ENCODE assay signal across 1 cellular context in genomic region chr4:69589884-69590283, GRCh38.
TF ChIP-seq lines count a peak whose summit lies in the region.

No MANE protein-coding gene starts in this region.

TF ChIP-seq in GM23338, 12 proteins besides CTCF, POLR2A, EP300 and RAD21 (continued from another document):
- no peak for TF ChIP-seq ZNF462 (CRISPR knock-in tag; IDR thresholded peaks at IDR 0.05)
- no peak for TF ChIP-seq NANOG (IDR thresholded peaks at IDR 0.05; ENCODE audit: borderline replicate concordance)
- no peak for TF ChIP-seq CREB1 (CRISPR knock-in tag; IDR thresholded peaks at IDR 0.05; ENCODE audit: low read depth)
- TF ChIP-seq POLR2AphosphoS5 (IDR thresholded peaks at IDR 0.05; ENCODE audit: low read depth): no peak
